ENCODE assay signal across 8 cellular contexts in genomic region chr9:117555964-117556629, GRCh38.
DNase-seq lines count a peak whose midpoint lies in the region; ATAC-seq, FAIRE-seq and TF ChIP-seq lines count a peak whose summit lies in the region.

No MANE protein-coding gene starts in this region.

- no TSS peak for BruUV-seq in GM12878 (replicated peaks; lab: Mats Ljungman, UMichigan)

- H3K4me3 ChIP-seq in GM12878 (no peak overlapping the region), left lung (no peak overlapping the region), testis (no peak overlapping the region), gastroesophageal sphincter (no peak overlapping the region)

- peak; percentile 38 for FAIRE-seq in GM12878 (lab: Jason Lieb, UNC)

- H3K27me3 ChIP-seq in GM12878 (replicated peaks in 1 of 2; ENCODE audit: control insufficient read depth in 2 of 2, insufficient read depth in 2 of 2, low read length in 1 of 2) = no peaks in the 10 kb centered on the region
- no peaks in the 10 kb centered on the region for H3K27me3 ChIP-seq in left lung
- H3K27me3 ChIP-seq in testis = no peaks in the 10 kb centered on the region
- peaks cover 2% of the 10 kb centered on the region for H3K27me3 ChIP-seq in gastroesophageal sphincter

- no peak overlapping the region; the same call in 1 of the 2 replicates for H2AFZ ChIP-seq in GM12878 (ENCODE audit: control insufficient read depth, low read depth, low read length)

- intact Hi-C loops in GM12878 (cut with micrococcal nuclease; ENCODE audit: unreplicated experiment) = loop anchor here (1.0 kb wide), 2 partner anchors 69 to 819 kb away; no protein-coding TSS in a partner anchor
- intact Hi-C loops in left lung (cut with DNase I) = no loop called here
- intact Hi-C loops in testis (cut with DNase I; ENCODE audit: low total_unique reads) = no loop called here

- TF ChIP-seq POLR2A in GM12878 (IDR thresholded peaks at IDR 0.05; ENCODE audit: low read depth, low read length) (no peak), testis (IDR thresholded peaks at IDR 0.05) (no peak), gastroesophageal sphincter (IDR thresholded peaks at IDR 0.05) (no peak)

- H3K9me3 ChIP-seq in GM12878 (replicated peaks; ENCODE audit: control insufficient read depth, insufficient read depth, low read length) (no peaks in the 10 kb centered on the region), left lung (no peaks in the 10 kb centered on the region), testis (no peaks in the 10 kb centered on the region), gastroesophageal sphincter (no peaks in the 10 kb centered on the region)

- TF ChIP-seq EP300 in GM12878 (IDR thresholded peaks at IDR 0.05; ENCODE audit: borderline replicate concordance in 1 of 2, control insufficient read depth in 1 of 2, low read depth in 2 of 2, low read length in 2 of 2) = no peak
- TF ChIP-seq EP300 in gastroesophageal sphincter (IDR thresholded peaks at IDR 0.05) = no peak

- SMC1A ChIA-PET in GM12878 (lab: Charles Lee; ENCODE audit: uncharacterized antibody, unreplicated experiment) = interaction anchor here (2.7 kb wide), 1 partner anchor 68 kb away, joined by 22 read pairs; no protein-coding TSS in a partner anchor

- H3K27ac ChIP-seq in GM12878 (ENCODE audit: control insufficient read depth, insufficient read depth) (no peak overlapping the region), left lung (no peak overlapping the region), testis (no peak overlapping the region), gastroesophageal sphincter (no peak overlapping the region)

- in situ Hi-C loops in GM12878 (cut with MboI) = no loop called here

- H3K9ac ChIP-seq in GM12878 (ENCODE audit: control insufficient read depth, insufficient read depth, low read length) = no peak overlapping the region

- no peaks in the 10 kb centered on the region for H3K79me2 ChIP-seq in GM12878 (ENCODE audit: control insufficient read depth, insufficient read depth, low read length)

- H3K4me2 ChIP-seq in GM12878 (ENCODE audit: control insufficient read depth, insufficient read depth) = no peak overlapping the region

- 2% methylated on average over 5 of the region's 5 CpGs for WGBS in GM12878 (ENCODE audit: insufficient coverage, insufficient replicate concordance, low lambda C conversion rate, missing lambda C conversion rate)
- WGBS in testis, 2 donors = 62 to 65% methylated on average over 5 of the region's 5 CpGs
- WGBS in gastroesophageal sphincter (ENCODE audit: low coverage in 1 of 2), 2 donors = 66 to 94% methylated on average over 3 to 5 of the region's 5 CpGs

- TF ChIP-seq RAD21 in GM12878 (IDR thresholded peaks at IDR 0.05; ENCODE audit: insufficient read depth, low read depth, low read length) = peak; percentile 61

- ATAC-seq in GM18519 (IDR thresholded peaks at IDR 0.05; ENCODE audit: low FRiP score, unreplicated experiment) (peak; percentile 52), HG02973 (IDR thresholded peaks at IDR 0.05; ENCODE audit: unreplicated experiment) (peak; percentile 95), GM12878 (peak; percentile 94), left lung (peak; percentile 79), gastroesophageal sphincter (no peak)

- POLR2A ChIA-PET in GM12878 (lab: Charles Lee) = no interaction called here

- CTCF ChIA-PET in GM12878 (lab: Yijun Ruan, JAX) = interaction anchor here (1.0 to 2.7 kb wide), 6 partner anchors 8 to 819 kb away, joined by 3 to 29 read pairs (median 4); no protein-coding TSS in a partner anchor

- no peaks in the 10 kb centered on the region for H4K20me1 ChIP-seq in GM12878 (ENCODE audit: control insufficient read depth, insufficient read depth)

- H3K36me3 ChIP-seq in GM12878 (ENCODE audit: control insufficient read depth in 2 of 2, insufficient read depth in 2 of 2, low read length in 1 of 2) = no peaks in the 10 kb centered on the region
- no peaks in the 10 kb centered on the region for H3K36me3 ChIP-seq in left lung
- no peaks in the 10 kb centered on the region for H3K36me3 ChIP-seq in testis (ENCODE audit: low read depth, missing control alignments)
- no peaks in the 10 kb centered on the region for H3K36me3 ChIP-seq in gastroesophageal sphincter

- H3K4me1 ChIP-seq in GM12878 (ENCODE audit: control insufficient read depth, insufficient read depth, low read length) (no peaks in the 10 kb centered on the region), left lung (no peaks in the 10 kb centered on the region), testis (no peaks in the 10 kb centered on the region), gastroesophageal sphincter (no peaks in the 10 kb centered on the region)

- TF ChIP-seq CTCF in GM12878 (IDR thresholded peaks at IDR 0.05 in 2 of 3, conservative IDR thresholded peaks at IDR 0.05 in 1 of 3; ENCODE audit: control insufficient read depth in 2 of 3, extremely low read depth in 1 of 3, insufficient read depth in 1 of 3, low read depth in 3 of 3, low read length in 3 of 3) (peak; percentile 58 to 81 (median 71)), left lung (IDR thresholded peaks at IDR 0.05) (peak; percentile 22 to 46), testis (IDR thresholded peaks at IDR 0.05) (peak in 1 of 3 experiments; percentile 31), gastroesophageal sphincter (IDR thresholded peaks at IDR 0.05) (peak in 1 of 4 experiments; percentile 23)

- DNase-seq in CMK (ENCODE audit: low read depth) (peak; percentile 11), NCI-H82 (lab: John Stamatoyannopoulos, UW) (peak; percentile 84), GM12878 (ENCODE audit: low read depth, low spot score) (peak; percentile 7), left lung (peak; percentile 40 to 49), testis (peak; percentile 84)

- RAD21 ChIA-PET in GM12878 (lab: Charles Lee; ENCODE audit: unreplicated experiment) = interaction anchor here (1.0 kb wide), 1 partner anchor 67 kb away, joined by 4 read pairs; no protein-coding TSS in a partner anchor

TF ChIP-seq in GM12878, 131 proteins besides CTCF, POLR2A, EP300 and RAD21:
- no peak for TF ChIP-seq BCLAF1 (IDR thresholded peaks at IDR 0.05)
- no peak for TF ChIP-seq SMAD1 (IDR thresholded peaks at IDR 0.05; ENCODE audit: low read depth, partially characterized antibody)
- no peak for TF ChIP-seq ZNF592 (IDR thresholded peaks at IDR 0.05)
- 0 out of 2 replicates have a peak, but pooled peaks have one; percentile 30 for TF ChIP-seq YY1 (IDR thresholded peaks at IDR 0.05; ENCODE audit: low read depth, low read length)
- no peak for TF ChIP-seq SP1 (IDR thresholded peaks at IDR 0.05; ENCODE audit: low read depth, low read length)
- peak; percentile 64; the same call in 1 of the 2 replicates for TF ChIP-seq SMC3 (IDR thresholded peaks at IDR 0.05; ENCODE audit: borderline replicate concordance, low read length)

Comparison
In these comparisons a context has a peak if more than half of its experiments do, and no peak if none do; other contexts are left out.
1. DNase-seq: peak in every context shown above with its lines; median percentile 84 in NCI-H82; 84 in testis; 44 in left lung; 11 in CMK; 7 in GM12878.